Comparison of ENCODE assay signal across 14 cellular contexts in genomic region chr3:22734756-22735155, GRCh38.
DNase-seq lines count a peak whose midpoint lies in the region; ATAC-seq and TF ChIP-seq lines count a peak whose summit lies in the region.
"Had no signal": no experiment of that assay in that cellular context is flagged by ENCODE, and none has a peak within 500 bp of the region (broad histone marks: within the 10 kb centered on the region; RNA-seq: fewer than 3 reads in every experiment).

No MANE protein-coding gene starts in this region.

- TF ChIP-seq CTCF in colonic mucosa (IDR thresholded peaks at IDR 0.05) (no peak), mucosa of descending colon (IDR thresholded peaks at IDR 0.05) (no peak)

- no peak overlapping the region for H3K18ac ChIP-seq in mesenchymal stem cell (ENCODE audit: low read depth in 1 of 2, low read length in 2 of 2)

- H3K4me2 ChIP-seq in mesenchymal stem cell (ENCODE audit: low read length, poor library complexity, severe bottlenecking), result no peak overlapping the region
- H3K4me2 ChIP-seq: SK-N-SH had no signal

- H2AFZ ChIP-seq in mesenchymal stem cell (ENCODE audit: low read depth, low read length), result no peak overlapping the region

- no peak overlapping the region for H3K4ac ChIP-seq in mesenchymal stem cell (ENCODE audit: low read depth in 1 of 2, low read length in 2 of 2)

- H2AK5ac ChIP-seq in mesenchymal stem cell (ENCODE audit: low read length, severe bottlenecking), result no peak overlapping the region

- DNase-seq in MV-4-11 (lab: John Stamatoyannopoulos, UW) (peak; percentile 12), NOMO-1 treated with dmso at 0.1 percent for 144 hours (lab: John Stamatoyannopoulos, UW; ENCODE audit: unreplicated experiment) (peak; percentile 65), colonic mucosa (no peak), mucosa of descending colon (peak in 1 of 3 donors; percentile 6), NCI-H146 (lab: John Stamatoyannopoulos, UW) (no peak), NCI-H524 treated with DMSO at 0.1 percent for 48 hours (lab: John Stamatoyannopoulos, UW) (no peak), mesenchymal stem cell (no peak), NCI-H146 treated with DMSO at 0.1 percent for 48 hours (lab: John Stamatoyannopoulos, UW; ENCODE audit: unreplicated experiment) (no peak)
- DNase-seq: C1 segment of cervical spinal cord; CD8-positive, alpha-beta memory T cell; DMS79; NCI-H510A treated with DMSO at 0.1 percent for 48 hours; SHP77; SK-N-SH had no signal

- no peak overlapping the region for H3K23ac ChIP-seq in mesenchymal stem cell (ENCODE audit: low read length in 2 of 2)

- peak; percentile 62 for ATAC-seq in mucosa of descending colon

- H3K27me3 ChIP-seq in colonic mucosa (no peaks in the 10 kb centered on the region), mesenchymal stem cell (ENCODE audit: control insufficient read depth in 1 of 2, insufficient read depth in 1 of 2, low read length in 2 of 2) (no peaks in the 10 kb centered on the region)

- no peak overlapping the region for H4K91ac ChIP-seq in mesenchymal stem cell (ENCODE audit: low read length)

- no peaks in the 10 kb centered on the region for H3K79me1 ChIP-seq in mesenchymal stem cell (replicated peaks; ENCODE audit: low read length, poor library complexity, severe bottlenecking)

- H3K9ac ChIP-seq in colonic mucosa (ENCODE audit: low read depth in 2 of 2, low read length in 2 of 2), result no peak overlapping the region
- no peak overlapping the region for H3K9ac ChIP-seq in mesenchymal stem cell (ENCODE audit: low read length)
- H3K9ac ChIP-seq: SK-N-SH had no signal

- H3K4me1 ChIP-seq in colonic mucosa, result no peaks in the 10 kb centered on the region
- peaks cover 7% of the 10 kb centered on the region for H3K4me1 ChIP-seq in mucosa of descending colon (ENCODE audit: low read depth)
- no peaks in the 10 kb centered on the region for H3K4me1 ChIP-seq in mesenchymal stem cell (ENCODE audit: control insufficient read depth, insufficient read depth, low read depth, low read length)

- H2BK5ac ChIP-seq in mesenchymal stem cell (ENCODE audit: low read depth, low read length, poor library complexity, severe bottlenecking), result no peak overlapping the region

- H3K36me3 ChIP-seq in colonic mucosa (no peaks in the 10 kb centered on the region), mucosa of descending colon (ENCODE audit: low read depth) (no peaks in the 10 kb centered on the region), mesenchymal stem cell (ENCODE audit: control insufficient read depth in 1 of 2, insufficient read depth in 2 of 2, low read depth in 1 of 2, low read length in 2 of 2) (no peaks in the 10 kb centered on the region)

- no peak overlapping the region for H4K8ac ChIP-seq in mesenchymal stem cell (ENCODE audit: low read length)

- peak overlapping the region; percentile 5 for H3K27ac ChIP-seq in colonic mucosa
- no peak overlapping the region for H3K27ac ChIP-seq in mesenchymal stem cell (ENCODE audit: low read length, poor library complexity, severe bottlenecking)

- no peak overlapping the region for H2BK12ac ChIP-seq in mesenchymal stem cell (ENCODE audit: low read length in 2 of 2)

- H3K9me3 ChIP-seq in colonic mucosa, result no peaks in the 10 kb centered on the region
- H3K9me3 ChIP-seq in mucosa of descending colon, result no peaks in the 10 kb centered on the region
- no peaks in the 10 kb centered on the region for H3K9me3 ChIP-seq in mesenchymal stem cell (ENCODE audit: control insufficient read depth, low read length)
- H3K9me3 ChIP-seq: SK-N-SH had no signal

- 100% methylated on average over 1 of the region's 2 CpGs for WGBS in mesenchymal stem cell

- no peak overlapping the region for H2BK120ac ChIP-seq in mesenchymal stem cell (ENCODE audit: low read depth, low read length)

- no peak overlapping the region for H2BK15ac ChIP-seq in mesenchymal stem cell (ENCODE audit: low read depth, poor library complexity, severe bottlenecking)

- intact Hi-C loops in colonic mucosa (cut with DNase I) (loop anchor here (5.0 kb wide), 1 partner anchor 153 kb away; no protein-coding TSS in a partner anchor), mucosa of descending colon (cut with DNase I, micrococcal nuclease) (loop anchor here in 1 of 2 donors (10.0 kb wide), 1 partner anchor 150 kb away; no protein-coding TSS in a partner anchor)

- no peak overlapping the region for H3K14ac ChIP-seq in mesenchymal stem cell (ENCODE audit: low read length in 2 of 2)

- H3K4me3 ChIP-seq in colonic mucosa (no peak overlapping the region), mucosa of descending colon (no peak overlapping the region), mesenchymal stem cell (ENCODE audit: insufficient read depth in 1 of 2, low read depth in 1 of 2, low read length in 2 of 2) (no peak overlapping the region)

Comparison
In these comparisons a context has a peak if more than half of its experiments do, and no peak if none do; other contexts are left out.
1. DNase-seq: peak in MV-4-11 (single experiment) and NOMO-1 treated with dmso at 0.1 percent for 144 hours (single experiment); none in colonic mucosa (single experiment), NCI-H146 (single experiment), NCI-H524 treated with DMSO at 0.1 percent for 48 hours (single experiment), mesenchymal stem cell (single experiment) and NCI-H146 treated with DMSO at 0.1 percent for 48 hours (single experiment).